8 cellular contexts compared by ENCODE assay signal in genomic region chr1:99685516-99686180, GRCh38. TPM values are rescaled to one million over a fixed set of nuclear protein-coding genes. Genes with fewer than 3 reads are reported as not detected.
DNase-seq lines count a peak whose midpoint lies in the region; ATAC-seq and TF ChIP-seq lines count a peak whose summit lies in the region.

No MANE protein-coding gene starts in this region.

- H3K27ac Mint-ChIP-seq in stimulated activated memory B cell treated with anti-CD40 and anti-IgM and Interleukin-4, amounts not matched to agents 10 μg/mL and 1 μg/mL and 100 μg/mL, for 72 hours: no peak overlapping the region

- H3K36me3 Mint-ChIP-seq in stimulated activated memory B cell treated with anti-CD40 and anti-IgM and Interleukin-4, amounts not matched to agents 10 μg/mL and 1 μg/mL and 100 μg/mL, for 72 hours: no peaks in the 10 kb centered on the region

- WGBS in lung, 2 donors: 22 to 43% methylated on average over 6 of the region's 6 CpGs

- H3K4me3 ChIP-seq in dorsolateral prefrontal cortex (no peak overlapping the region), lung (no peak overlapping the region)

- DNase-seq in AG08396 (ENCODE audit: low spot score) (peak; percentile 69), NCI-H2029 (lab: John Stamatoyannopoulos, UW) (peak; percentile 74), UCSD-AML1 (lab: John Stamatoyannopoulos, UW; ENCODE audit: unreplicated experiment) (peak; percentile 36), dorsolateral prefrontal cortex (peak in 7 of 10 donors; percentile 29 to 72 (median 54)), lung (ENCODE audit: low spot score) (peak; percentile 76)

- H3K4me1 ChIP-seq in lung (ENCODE audit: control insufficient read depth in 2 of 2, insufficient read depth in 2 of 2, low read length in 2 of 2): peaks cover 2 to 17% of the 10 kb centered on the region in 2 donors

- H3K4me1 Mint-ChIP-seq in stimulated activated memory B cell treated with anti-CD40 and anti-IgM and Interleukin-4, amounts not matched to agents 10 μg/mL and 1 μg/mL and 100 μg/mL, for 72 hours: no peaks in the 10 kb centered on the region

- intact Hi-C loops in dorsolateral prefrontal cortex (cut with DNase I): no loop called here

- H3K9me3 ChIP-seq in lung (ENCODE audit: control insufficient read depth in 2 of 2, insufficient read depth in 1 of 2, low read length in 1 of 2): no peaks in the 10 kb centered on the region

- H3K9me3 Mint-ChIP-seq in stimulated activated memory B cell treated with anti-CD40 and anti-IgM and Interleukin-4, amounts not matched to agents 10 μg/mL and 1 μg/mL and 100 μg/mL, for 72 hours: no peaks in the 10 kb centered on the region

- peak; percentile 88 for ATAC-seq in GM18517 (IDR thresholded peaks at IDR 0.05; ENCODE audit: unreplicated experiment)
- peak; percentile 98 for ATAC-seq in HG02885 (IDR thresholded peaks at IDR 0.05; ENCODE audit: poor library complexity, unreplicated experiment)
- ATAC-seq in lung (ENCODE audit: insufficient read depth, low FRiP score): peak; percentile 82
- peak; percentile 72 for ATAC-seq in stimulated activated memory B cell treated with anti-CD40 and anti-IgM and Interleukin-4, amounts not matched to agents 10 μg/mL and 1 μg/mL and 100 μg/mL, for 72 hours

- H3K27ac ChIP-seq in dorsolateral prefrontal cortex (peak overlapping the region in 1 of 59 donors; percentile 40), lung (ENCODE audit: low read depth in 1 of 2, low read length in 1 of 2) (peak overlapping the region in 1 of 2 donors; percentile 81)

- H3K27me3 ChIP-seq in dorsolateral prefrontal cortex (no peaks in the 10 kb centered on the region), lung (ENCODE audit: control insufficient read depth, insufficient read depth) (no peaks in the 10 kb centered on the region)

- peaks cover 0 to 31% of the 10 kb centered on the region in 2 donors for H3K36me3 ChIP-seq in lung (ENCODE audit: control insufficient read depth in 2 of 2, insufficient read depth in 2 of 2, low read length in 2 of 2)

- H3K4me3 Mint-ChIP-seq in stimulated activated memory B cell treated with anti-CD40 and anti-IgM and Interleukin-4, amounts not matched to agents 10 μg/mL and 1 μg/mL and 100 μg/mL, for 72 hours: no peak overlapping the region

- TF ChIP-seq CTCF in dorsolateral prefrontal cortex (IDR thresholded peaks at IDR 0.05 in 54 of 56, conservative IDR thresholded peaks at IDR 0.05 in 2 of 56; ENCODE audit: low read depth in 1 of 56, partially characterized antibody in 56 of 56) (peak in 54 of 56 donors; percentile 27 to 74 (median 60)), lung (IDR thresholded peaks at IDR 0.05; ENCODE audit: control extremely low read depth, extremely low read depth) (no peak)

- no peaks in the 10 kb centered on the region for H3K27me3 Mint-ChIP-seq in stimulated activated memory B cell treated with anti-CD40 and anti-IgM and Interleukin-4, amounts not matched to agents 10 μg/mL and 1 μg/mL and 100 μg/mL, for 72 hours

RNA-seq across cellular contexts. Expression of gene PALMD, which starts 39.7 kb away (rescaled TPM):
- total RNA-seq in dorsolateral prefrontal cortex (10 to 100 TPM in 16 of 120 experiments, 1 to 10 TPM in 104; 2.2 to 18.4 (median 6.4) TPM), lung (10 to 100 TPM; 27.3 to 32.2 TPM)
- polyA plus RNA-seq in lung: 10 to 100 TPM; 10.5 to 16.7 TPM
